In genomic region chr17:75684249-75684648, GRCh38 we compare ENCODE assay signal across 13 cellular contexts. TPM values are rescaled to one million over a fixed set of nuclear protein-coding genes. Genes with fewer than 3 reads are reported as not detected.
DNase-seq lines count a peak whose midpoint lies in the region; ATAC-seq and TF ChIP-seq lines count a peak whose summit lies in the region.
"Had no signal": no experiment of that assay in that cellular context is flagged by ENCODE, and none has a peak within 500 bp of the region (broad histone marks: within the 10 kb centered on the region; RNA-seq: fewer than 3 reads in every experiment).

No MANE protein-coding gene starts in this region.

- H3K4me2 ChIP-seq in IMR-90 (ENCODE audit: low read depth, low read length): no peak overlapping the region; the same call in 1 of the 2 replicates

- no CpG with 5 or more reads among the region's 5 CpGs for WGBS in IMR-90 (ENCODE audit: extremely low coverage in 2 of 2, insufficient read length in 1 of 2), 2 experiments

- no peak overlapping the region for H2BK120ac ChIP-seq in IMR-90 (ENCODE audit: low read depth, low read length)

- H3K4me3 ChIP-seq in IMR-90 (ENCODE audit: insufficient read depth, low read depth, low read length) (no peak overlapping the region), lower lobe of right lung (no peak overlapping the region)
- H3K4me3 ChIP-seq: gastrocnemius medialis, GM12878, SJCRH30 had no signal

- no peak for TF ChIP-seq RAD21 in IMR-90 (IDR thresholded peaks at IDR 0.05; ENCODE audit: low read length)

- H3K27me3 Mint-ChIP-seq in MCF 10A (ENCODE audit: insufficient read depth, unreplicated experiment): no peaks in the 10 kb centered on the region

- H3K27ac Mint-ChIP-seq in MCF 10A (ENCODE audit: low read depth, unreplicated experiment): peak overlapping the region; percentile 97

- no TSS peak for BruUV-seq in IMR-90 (replicated peaks; lab: Mats Ljungman, UMichigan)
- TSS peak; percentile 21 for BruUV-seq in MCF 10A (replicated peaks; lab: Mats Ljungman, UMichigan)

- no peak for TF ChIP-seq CTCF in IMR-90 (conservative IDR thresholded peaks at IDR 0.05; ENCODE audit: low read depth, low read length)
- TF ChIP-seq CTCF in MCF 10A (IDR thresholded peaks at IDR 0.05; ENCODE audit: unreplicated experiment): no peak
- no peak for TF ChIP-seq CTCF in lower lobe of right lung (IDR thresholded peaks at IDR 0.05)

- H4K5ac ChIP-seq in IMR-90 (ENCODE audit: low read depth, low read length): no peak overlapping the region

- no peak overlapping the region for H2BK15ac ChIP-seq in IMR-90 (ENCODE audit: low read depth, low read length)

- no peak for ATAC-seq in IMR-90 (ENCODE audit: low read depth)
- ATAC-seq in lower lobe of right lung: no peak
- no peak for ATAC-seq in HG03469 (IDR thresholded peaks at IDR 0.05; ENCODE audit: unreplicated experiment)
- no peak for ATAC-seq in GM18867 (IDR thresholded peaks at IDR 0.05; ENCODE audit: unreplicated experiment)
- ATAC-seq: gastrocnemius medialis, GM12878 had no signal

- peak overlapping the region; percentile 74 for H2AK9ac ChIP-seq in IMR-90 (replicated peaks; ENCODE audit: low read depth, low read length, poor library complexity)

- intact Hi-C loops in IMR-90 (cut with micrococcal nuclease): no loop called here
- intact Hi-C loops in MCF 10A (cut with micrococcal nuclease): no loop called here
- intact Hi-C loops in lower lobe of right lung (cut with DNase I): no loop called here

- H3K23ac ChIP-seq in IMR-90 (ENCODE audit: low read depth, low read length): no peak overlapping the region

- H4K8ac ChIP-seq in IMR-90 (ENCODE audit: low read depth in 2 of 2, low read length in 2 of 2): no peak overlapping the region

- no peak overlapping the region for H3K4me3 Mint-ChIP-seq in MCF 10A (ENCODE audit: unreplicated experiment)

- no peaks in the 10 kb centered on the region for H3K9me3 ChIP-seq in IMR-90 (ENCODE audit: control insufficient read depth, insufficient read depth, low read length)
- no peaks in the 10 kb centered on the region for H3K9me3 ChIP-seq in lower lobe of right lung
- H3K9me3 ChIP-seq: gastrocnemius medialis, SJCRH30 had no signal

- no peak overlapping the region for H4K91ac ChIP-seq in IMR-90 (ENCODE audit: insufficient read depth, low read depth, low read length)

- peaks cover 24% of the 10 kb centered on the region for H3K36me3 ChIP-seq in IMR-90 (ENCODE audit: control insufficient read depth, insufficient read depth, low read length)
- peaks cover 34% of the 10 kb centered on the region for H3K36me3 ChIP-seq in lower lobe of right lung
- H3K36me3 ChIP-seq: gastrocnemius medialis had no signal

- H3K9me3 Mint-ChIP-seq in MCF 10A (ENCODE audit: unreplicated experiment): no peaks in the 10 kb centered on the region
- H3K9me3 Mint-ChIP-seq: activated T-helper 2 cell treated with anti-CD3 and anti-CD28 coated beads, Interferon-gamma antibody, Interleukin-2, Interleukin-4, amounts not matched to agents 10 μg/mL and 5 μg/mL and 100 μg/mL, durations not matched to agents 14 hours and 24 hours and 36 hours had no signal

- POLR2A ChIA-PET in IMR-90 (lab: Charles Lee; ENCODE audit: unreplicated experiment): no interaction called here
- POLR2A ChIA-PET in MCF 10A (lab: Yijun Ruan, JAX): interaction anchor here (0.9 to 26.7 kb wide), 16 partner anchors 9 to 194 kb away, joined by 4 to 748 read pairs (median 11); partner anchors contain the start of genes ITGB4, RECQL5, SAP30BP and TRIM47

- H3K4me1 Mint-ChIP-seq in MCF 10A (ENCODE audit: insufficient read depth, unreplicated experiment): peaks cover 68% of the 10 kb centered on the region

- H3K27ac ChIP-seq in IMR-90 (ENCODE audit: insufficient read depth, low read length) (no peak overlapping the region), lower lobe of right lung (peak overlapping the region; percentile 63), temporal lobe (ENCODE audit: low read depth, low read length) (peak overlapping the region; percentile 5)
- H3K27ac ChIP-seq: SJCRH30 had no signal

- TF ChIP-seq POLR2A in IMR-90 (IDR thresholded peaks at IDR 0.05; ENCODE audit: low read depth, low read length): no peak

- peak overlapping the region; percentile 52; the same call in 1 of the 2 replicates for H3K14ac ChIP-seq in IMR-90 (replicated peaks; ENCODE audit: low read depth, low read length)

- peaks cover 58 to 85% of the 10 kb centered on the region in 2 experiments for H3K79me1 ChIP-seq in IMR-90 (ENCODE audit: low read depth in 1 of 2, low read length in 2 of 2)

- dilution Hi-C loops in IMR-90 (cut with HindIII; ENCODE audit: low sequenced_read_pairs, unreplicated experiment): no loop called here

- peaks cover 9% of the 10 kb centered on the region for H3K4me1 ChIP-seq in IMR-90 (ENCODE audit: control insufficient read depth, insufficient read depth, low read length)
- H3K4me1 ChIP-seq in lower lobe of right lung: peaks cover 62% of the 10 kb centered on the region
- H3K4me1 ChIP-seq: SJCRH30 had no signal

- peaks cover 24% of the 10 kb centered on the region for H3K9me1 ChIP-seq in IMR-90 (ENCODE audit: insufficient read depth, low read length)

- H3K9ac ChIP-seq in IMR-90 (ENCODE audit: low read depth, low read length): no peak overlapping the region

- in situ Hi-C loops in IMR-90 (cut with MboI; ENCODE audit: low sequenced_read_pairs): no loop called here

- H2BK20ac ChIP-seq in IMR-90 (ENCODE audit: low read depth, low read length): no peak overlapping the region

- no peak overlapping the region for H3K56ac ChIP-seq in IMR-90 (ENCODE audit: extremely low read depth, insufficient read depth, low read length)

- H3K36me3 Mint-ChIP-seq in MCF 10A (ENCODE audit: insufficient read depth, unreplicated experiment): peaks cover 23% of the 10 kb centered on the region

- peak overlapping the region; percentile 65; the same call in 1 of the 2 replicates for H2AK5ac ChIP-seq in IMR-90 (ENCODE audit: low read depth, low read length)

- DNase-seq in IMR-90 (peak; percentile 42), MCF 10A (ENCODE audit: unreplicated experiment) (no peak), lower lobe of right lung (no peak), H4 (ENCODE audit: low spot score) (no peak)
- DNase-seq: gastrocnemius medialis, MM.1S, NCI-H345, SJCRH30 had no signal

- H3K4ac ChIP-seq in IMR-90 (ENCODE audit: low read depth, low read length): 0 out of 2 replicates have a peak overlapping the region, but pooled peaks have one; percentile 40

- no peak overlapping the region for H2BK5ac ChIP-seq in IMR-90 (ENCODE audit: low read depth, low read length, poor library complexity, severe bottlenecking)

- CTCF ChIA-PET in IMR-90 (lab: Yijun Ruan, JAX): interaction anchor here (1.0 to 5.7 kb wide), 3 partner anchors 9 to 66 kb away, joined by 3 to 18 read pairs (median 5); no protein-coding TSS in a partner anchor
- CTCF ChIA-PET in MCF 10A (lab: Yijun Ruan, JAX): interaction anchor here (0.5 to 12.7 kb wide), 6 partner anchors 9 to 64 kb away, joined by 3 to 152 read pairs (median 8); partner anchors contain the start of gene ITGB4

- H3K18ac ChIP-seq in IMR-90 (ENCODE audit: low read depth, low read length): no peak overlapping the region

- no peak overlapping the region for H2AFZ ChIP-seq in IMR-90 (replicated peaks; ENCODE audit: low read length, poor library complexity)

- peaks cover 57% of the 10 kb centered on the region for H4K20me1 ChIP-seq in IMR-90 (ENCODE audit: insufficient read depth, low read length)

- H3K27me3 ChIP-seq in IMR-90 (ENCODE audit: control insufficient read depth, insufficient read depth, low read length): no peaks in the 10 kb centered on the region
- H3K27me3 ChIP-seq in lower lobe of right lung (ENCODE audit: low read depth): no peaks in the 10 kb centered on the region
- H3K27me3 ChIP-seq: gastrocnemius medialis, SJCRH30 had no signal

TF ChIP-seq in IMR-90, 13 proteins besides CTCF, POLR2A, EP300 and RAD21 (continues in another document):
- TF ChIP-seq FOS (IDR thresholded peaks at IDR 0.05; ENCODE audit: low read depth, low read length): peak; percentile 36; the same call in 1 of the 2 replicates

RNA-seq across cellular contexts. Expression of gene SAP30BP, which starts 17.1 kb away (rescaled TPM):
- total RNA-seq in IMR-90 (2012; rRNA removed) (70.4 and 82.5 TPM in 2 replicates), MCF 10A (2022) (108 and 123 TPM in 2 replicates), lower lobe of right lung (73.0 TPM), temporal lobe (36.1 TPM)
- polyA plus RNA-seq in IMR-90 (2012; rRNA removed): 134 and 139 TPM in 2 replicates
- 55.1 and 61.0 TPM in 2 replicates for polyA plus RNA-seq in IMR-90 (2012; cell fraction: cytosol; rRNA removed)
- polyA plus RNA-seq in IMR-90 (2012; cell fraction: nucleus; rRNA removed; ENCODE audit: low replicate concordance): 237 and 250 TPM in 2 replicates
- total RNA-seq in H4 (2014; rRNA removed; shearing (Covaris generic)): 107 and 135 TPM in 2 replicates

RNA-seq across cellular contexts. Expression of gene RECQL5, which starts 17.3 kb away (rescaled TPM):
- total RNA-seq in IMR-90 (2012; rRNA removed): 7.3 and 8.6 TPM in 2 replicates
- 17.4 and 23.7 TPM in 2 replicates for polyA plus RNA-seq in IMR-90 (2012; rRNA removed)
- 6.6 and 9.2 TPM in 2 replicates for polyA plus RNA-seq in IMR-90 (2012; cell fraction: cytosol; rRNA removed)
- polyA plus RNA-seq in IMR-90 (2012; cell fraction: nucleus; rRNA removed; ENCODE audit: low replicate concordance): 100 and 134 TPM in 2 replicates
- 36.3 and 47.9 TPM in 2 replicates for total RNA-seq in MCF 10A (2022)
- total RNA-seq in lower lobe of right lung: 39.4 TPM
- total RNA-seq in temporal lobe: 6.6 TPM
- 6.4 and 14.3 TPM in 2 replicates for total RNA-seq in H4 (2014; rRNA removed; shearing (Covaris generic))

RNA-seq across cellular contexts. Expression of gene ITGB4, which starts 37.0 kb away (rescaled TPM):
- total RNA-seq in IMR-90 (2012; rRNA removed): under 0.01 TPM in 1 of 2 replicates, not detected in the other
- polyA plus RNA-seq in IMR-90 (2012; rRNA removed): 0.27 and 0.39 TPM in 2 replicates
- 0.04 and 0.36 TPM in 2 replicates for polyA plus RNA-seq in IMR-90 (2012; cell fraction: cytosol; rRNA removed)
- polyA plus RNA-seq in IMR-90 (2012; cell fraction: nucleus; rRNA removed; ENCODE audit: low replicate concordance): 0.63 and 1.5 TPM in 2 replicates
- 727 and 1,054 TPM in 2 replicates for total RNA-seq in MCF 10A (2022)
- 34.7 TPM for total RNA-seq in lower lobe of right lung
- 3.7 TPM for total RNA-seq in temporal lobe
- 0.15 and 0.35 TPM in 2 replicates for total RNA-seq in H4 (2014; rRNA removed; shearing (Covaris generic))

RNA-seq across cellular contexts. Expression of gene SMIM5, which starts 51.0 kb away (rescaled TPM):
- total RNA-seq in IMR-90 (2012; rRNA removed): not detected in 2 replicates
- polyA plus RNA-seq in IMR-90 (2012; rRNA removed): 0.14 TPM in 1 of 2 replicates, not detected in the other
- 0.08 and 0.15 TPM in 2 replicates for polyA plus RNA-seq in IMR-90 (2012; cell fraction: cytosol; rRNA removed)
- 0.15 TPM in 1 of 2 replicates, not detected in the other for polyA plus RNA-seq in IMR-90 (2012; cell fraction: nucleus; rRNA removed; ENCODE audit: low replicate concordance)
- 0.09 TPM in 1 of 2 replicates, not detected in the other for total RNA-seq in MCF 10A (2022)
- total RNA-seq in lower lobe of right lung: 2.7 TPM
- total RNA-seq in temporal lobe: 0.49 TPM
- total RNA-seq in H4 (2014; rRNA removed; shearing (Covaris generic)): not detected in 2 replicates
- total RNA-seq: GM12878 had no signal

Comparison
In these comparisons a context has a peak if more than half of its experiments do, and no peak if none do; other contexts are left out.
1. RNA of gene ITGB4, which starts 37.0 kb away (total RNA-seq): 727 to 1,054 TPM in MCF 10A; 34.7 TPM in lower lobe of right lung (single experiment), 3.7 TPM in temporal lobe (single experiment), 0.15 to 0.35 TPM in H4 and under 0.01 TPM in IMR-90; every median in the first group is over 10 times any median in the second.